ENCODE assay signal across 19 cellular contexts in genomic region chr1:205144046-205144720, GRCh38. TPM values are rescaled to one million over a fixed set of nuclear protein-coding genes. Genes with fewer than 3 reads are reported as not detected.
DNase-seq lines count a peak whose midpoint lies in the region; ATAC-seq and TF ChIP-seq lines count a peak whose summit lies in the region.
"Had no signal": no experiment of that assay in that cellular context is flagged by ENCODE, and none has a peak within 500 bp of the region (broad histone marks: within the 10 kb centered on the region; RNA-seq: fewer than 3 reads in every experiment).

No MANE protein-coding gene starts in this region.

- H3K27me3 Mint-ChIP-seq in activated naive CD4-positive, alpha-beta T cell treated with anti-CD3 and anti-CD28 coated beads for 36 hours (ENCODE audit: low read depth): no peaks in the 10 kb centered on the region
- no peaks in the 10 kb centered on the region for H3K27me3 Mint-ChIP-seq in T-helper 17 cell
- H3K27me3 Mint-ChIP-seq: activated CD4-positive, alpha-beta T cell treated with anti-CD3 and anti-CD28 coated beads, Interleukin-2, amount 10 ng/mL, durations not matched to agents 24 days and 14 days; IgD-negative memory B cell had no signal

- H3K9me3 Mint-ChIP-seq in activated naive CD4-positive, alpha-beta T cell treated with anti-CD3 and anti-CD28 coated beads for 36 hours: no peaks in the 10 kb centered on the region
- H3K9me3 Mint-ChIP-seq: activated CD4-positive, alpha-beta T cell treated with anti-CD3 and anti-CD28 coated beads, Interleukin-2, amount 10 ng/mL, durations not matched to agents 24 days and 14 days; IgD-negative memory B cell; neural crest cell had no signal

- H3K27ac Mint-ChIP-seq in activated naive CD4-positive, alpha-beta T cell treated with anti-CD3 and anti-CD28 coated beads for 36 hours: no peak overlapping the region
- H3K27ac Mint-ChIP-seq in T-helper 17 cell: peak overlapping the region; percentile 27
- H3K27ac Mint-ChIP-seq: activated CD4-positive, alpha-beta T cell treated with anti-CD3 and anti-CD28 coated beads, Interleukin-2, amount 10 ng/mL, durations not matched to agents 24 days and 14 days; IgD-negative memory B cell had no signal

- H3K4me1 Mint-ChIP-seq in activated naive CD4-positive, alpha-beta T cell treated with anti-CD3 and anti-CD28 coated beads for 36 hours (ENCODE audit: low read depth): peaks cover 7% of the 10 kb centered on the region
- H3K4me1 Mint-ChIP-seq in T-helper 17 cell: peaks cover 5% of the 10 kb centered on the region

- peak; percentile 9 for DNase-seq in activated naive CD4-positive, alpha-beta T cell treated with anti-CD3 and anti-CD28 coated beads for 36 hours
- DNase-seq in activated naive CD4-positive, alpha-beta T cell (lab: John Stamatoyannopoulos, UW): no peak
- no peak for DNase-seq in T-helper 17 cell
- DNase-seq in stimulated activated CD8-positive, alpha-beta memory T cell treated with anti-CD3 and anti-CD28 coated beads, Interleukin-4, amount 100 ng/mL, for 48 hours: no peak
- DNase-seq in activated naive CD4-positive, alpha-beta T cell treated with anti-CD3 and anti-CD28 coated beads, Interleukin-2, amount 50 U/mL, for 16 hours: no peak
- DNase-seq: activated CD4-positive, alpha-beta T cell treated with anti-CD3 and anti-CD28 coated beads, Interleukin-2, amount 10 ng/mL, durations not matched to agents 24 days and 14 days; central memory CD4-positive, alpha-beta T cell; NCI-H1694 treated with DMSO at 0.1 percent for 48 hours; NCI-H774; psoas muscle; spleen had no signal

- TF ChIP-seq POLR2A in gastroesophageal sphincter (IDR thresholded peaks at IDR 0.05): no peak

- H3K4me3 Mint-ChIP-seq in activated naive CD4-positive, alpha-beta T cell treated with anti-CD3 and anti-CD28 coated beads for 36 hours: no peak overlapping the region
- no peak overlapping the region for H3K4me3 Mint-ChIP-seq in T-helper 17 cell
- H3K4me3 Mint-ChIP-seq: activated CD4-positive, alpha-beta T cell treated with anti-CD3 and anti-CD28 coated beads, Interleukin-2, amount 10 ng/mL, durations not matched to agents 24 days and 14 days; IgD-negative memory B cell; neural crest cell had no signal

- peaks cover 12% of the 10 kb centered on the region for H3K36me3 Mint-ChIP-seq in activated naive CD4-positive, alpha-beta T cell treated with anti-CD3 and anti-CD28 coated beads for 36 hours (ENCODE audit: low read depth)
- H3K36me3 Mint-ChIP-seq in T-helper 17 cell (ENCODE audit: low read depth): peaks cover 5% of the 10 kb centered on the region
- H3K36me3 Mint-ChIP-seq: IgD-negative memory B cell had no signal

- peaks cover 0 to 28% (median 5%) of the 10 kb centered on the region in 3 donors for H3K4me1 ChIP-seq in gastroesophageal sphincter
- H3K4me1 ChIP-seq in subcutaneous abdominal adipose tissue (ENCODE audit: control insufficient read depth in 5 of 5, insufficient read depth in 5 of 5, low read length in 5 of 5): peaks cover 0 to 37% (median 34%) of the 10 kb centered on the region in 5 donors

- WGBS in gastroesophageal sphincter (ENCODE audit: low coverage in 1 of 2), 2 donors: 47 to 55% methylated on average over 1 of the region's 1 CpG

- no peak for TF ChIP-seq CTCF in gastroesophageal sphincter (IDR thresholded peaks at IDR 0.05)

- intact Hi-C loops in activated naive CD4-positive, alpha-beta T cell treated with anti-CD3 and anti-CD28 coated beads for 36 hours (cut with micrococcal nuclease): no loop called here

- H3K36me3 ChIP-seq in gastroesophageal sphincter (peaks cover 0 to 35% of the 10 kb centered on the region in 2 donors), subcutaneous abdominal adipose tissue (ENCODE audit: control insufficient read depth in 5 of 5, insufficient read depth in 5 of 5, low read length in 5 of 5) (peaks cover 7 to 27% (median 17%) of the 10 kb centered on the region in 5 donors)

- no peak overlapping the region for H3K4me3 ChIP-seq in gastroesophageal sphincter
- no peak overlapping the region for H3K4me3 ChIP-seq in subcutaneous abdominal adipose tissue (ENCODE audit: low read depth in 1 of 5, low read length in 5 of 5)
- H3K4me3 ChIP-seq: BLaER1 treated with 17β-estradiol and CSF1 and Interleukin-3, amounts not matched to agents 10 nM and 100 nM; psoas muscle; spleen had no signal

- H3K27ac ChIP-seq in gastroesophageal sphincter (peak overlapping the region in 3 of 4 donors; percentile 54 to 63 (median 56)), subcutaneous abdominal adipose tissue (ENCODE audit: low read depth, low read length) (peak overlapping the region; percentile 32)
- H3K27ac ChIP-seq: BLaER1 treated with 17β-estradiol and CSF1 and Interleukin-3, amounts not matched to agents 10 nM and 100 nM; psoas muscle had no signal

- no peak overlapping the region for H3K9ac ChIP-seq in subcutaneous abdominal adipose tissue (ENCODE audit: low read length in 5 of 5)
- H3K9ac ChIP-seq: BLaER1 treated with 17β-estradiol and CSF1 and Interleukin-3, amounts not matched to agents 10 nM and 100 nM had no signal

- CTCF ChIA-PET in activated naive CD4-positive, alpha-beta T cell treated with anti-CD3 and anti-CD28 coated beads for 36 hours (lab: Charles Lee): interaction anchor here (0.7 to 1.4 kb wide), 4 partner anchors 11 to 83 kb away, joined by 3 to 5 read pairs (median 4); no protein-coding TSS in a partner anchor

- H3K27me3 ChIP-seq in gastroesophageal sphincter (no peaks in the 10 kb centered on the region), subcutaneous abdominal adipose tissue (ENCODE audit: control insufficient read depth in 5 of 5, insufficient read depth in 4 of 5, low read length in 5 of 5) (no peaks in the 10 kb centered on the region)
- H3K27me3 ChIP-seq: BLaER1 treated with 17β-estradiol and CSF1 and Interleukin-3, amounts not matched to agents 10 nM and 100 nM; spleen had no signal

- no peak for TF ChIP-seq EP300 in gastroesophageal sphincter (IDR thresholded peaks at IDR 0.05)

- H3K9me3 ChIP-seq in T-helper 17 cell (ENCODE audit: control insufficient read depth, low read length, poor library complexity, severe bottlenecking) (no peaks in the 10 kb centered on the region), gastroesophageal sphincter (no peaks in the 10 kb centered on the region), subcutaneous abdominal adipose tissue (ENCODE audit: control insufficient read depth in 5 of 5, low read length in 5 of 5) (no peaks in the 10 kb centered on the region)
- H3K9me3 ChIP-seq: BLaER1 treated with 17β-estradiol and CSF1 and Interleukin-3, amounts not matched to agents 10 nM and 100 nM; psoas muscle; spleen had no signal

- no peak for ATAC-seq in T-helper 17 cell
- ATAC-seq in gastroesophageal sphincter: no peak
- no peak for ATAC-seq in GM18519 (IDR thresholded peaks at IDR 0.05; ENCODE audit: low FRiP score, unreplicated experiment)
- ATAC-seq: esophagus mucosa, psoas muscle, Right ventricle myocardium inferior had no signal

RNA-seq across cellular contexts. Expression of gene RBBP5, which starts 22.4 kb away (rescaled TPM):
- total RNA-seq in activated naive CD4-positive, alpha-beta T cell treated with anti-CD3 and anti-CD28 coated beads for 36 hours: 10 to 100 TPM; 26.0 to 27.5 TPM
- total RNA-seq in T-helper 17 cell (10 to 100 TPM; 13.3 to 15.3 TPM), gastroesophageal sphincter (10 to 100 TPM; 11.8 to 18.1 (median 15.9) TPM)

RNA-seq across cellular contexts. Expression of gene TMEM81, which starts 59.9 kb away (rescaled TPM):
- 1 to 10 TPM; 3.7 to 3.9 TPM for total RNA-seq in activated naive CD4-positive, alpha-beta T cell treated with anti-CD3 and anti-CD28 coated beads for 36 hours
- total RNA-seq in T-helper 17 cell (1 to 10 TPM; 1.7 to 2.2 TPM), gastroesophageal sphincter (1 to 10 TPM; 1.6 to 4.5 (median 2.9) TPM)
